In the genomic region with DNA sequence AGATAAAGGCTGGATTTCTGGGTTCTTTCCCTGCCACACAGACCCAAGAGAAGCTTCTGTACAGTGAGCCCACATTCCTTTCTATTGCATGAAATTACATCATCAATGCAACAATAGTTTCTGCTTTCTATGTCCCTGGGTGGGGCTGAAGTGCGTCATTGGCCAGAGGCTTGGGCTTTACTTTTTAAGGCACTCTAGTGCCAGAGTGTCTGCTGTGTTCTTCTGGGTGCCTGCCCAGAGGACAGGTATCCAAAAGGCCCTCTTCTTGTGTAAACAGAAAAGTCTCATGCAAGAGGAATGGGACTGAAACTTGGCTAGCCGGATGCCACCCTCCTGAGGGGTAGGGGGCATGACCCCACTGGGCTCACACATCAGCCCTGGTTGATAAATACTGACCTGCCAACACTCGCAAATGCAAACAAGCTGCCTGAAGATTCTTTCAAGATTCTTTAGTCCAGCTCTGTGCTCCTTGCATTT, we compare ENCODE assay signal across 10 cellular contexts. TPM values are rescaled to one million over a fixed set of nuclear protein-coding genes. Genes with fewer than 3 reads are reported as not detected.
A peak's percentile ranks its signal among the peaks of the same experiment; 100 is the strongest.
DNase-seq lines count a peak whose midpoint lies in the region; ATAC-seq and TF ChIP-seq lines count a peak whose summit lies in the region.
"Had no signal": no experiment of that assay in that cellular context is flagged by ENCODE, and none has a peak within 500 bp of the region (broad histone marks: within the 10 kb centered on the region; RNA-seq: fewer than 3 reads in every experiment).

No MANE protein-coding gene starts in this region.

- no peak overlapping the region for H3K14ac ChIP-seq in H9 (ENCODE audit: insufficient read depth, low read length)

- H3K9me3 Mint-ChIP-seq in activated naive CD4-positive, alpha-beta T cell treated with anti-CD3 and anti-CD28 coated beads, Interleukin-2, amount 10 ng/mL, durations not matched to agents 7 days and 5 days: no peaks in the 10 kb centered on the region
- no peaks in the 10 kb centered on the region for H3K9me3 Mint-ChIP-seq in activated naive CD4-positive, alpha-beta T cell treated with anti-CD3 and anti-CD28 coated beads for 36 hours
- no peaks in the 10 kb centered on the region for H3K9me3 Mint-ChIP-seq in H9
- H3K9me3 Mint-ChIP-seq: activated T-cell treated with anti-CD3 and anti-CD28 coated beads, Interleukin-2, amount 50 U/mL, for 24 hours had no signal

- H2AK5ac ChIP-seq in H9 (ENCODE audit: insufficient read length, low read length): no peak overlapping the region

- no peak overlapping the region for H2BK120ac ChIP-seq in H9 (ENCODE audit: low read depth, low read length, poor library complexity, severe bottlenecking)

- peak overlapping the region; percentile 36 to 93 for H3K27ac ChIP-seq in aorta (ENCODE audit: low read depth in 1 of 2, low read length in 2 of 2)
- H3K27ac ChIP-seq in H9 (ENCODE audit: insufficient read length, low read depth, low read length): no peak overlapping the region
- H3K27ac ChIP-seq: ovary had no signal

- CTCF ChIA-PET in activated naive CD4-positive, alpha-beta T cell treated with anti-CD3 and anti-CD28 coated beads, Interleukin-2, amount 10 ng/mL, durations not matched to agents 7 days and 5 days (lab: Charles Lee): interaction anchor here (1.0 to 7.1 kb wide), 9 partner anchors 16 to 108 kb away, joined by 3 to 89 read pairs (median 6); no protein-coding TSS in a partner anchor
- CTCF ChIA-PET in activated naive CD4-positive, alpha-beta T cell treated with anti-CD3 and anti-CD28 coated beads for 36 hours (lab: Charles Lee): interaction anchor here (1.0 to 4.2 kb wide), 7 partner anchors 9 to 123 kb away, joined by 3 to 29 read pairs (median 8); no protein-coding TSS in a partner anchor

- no peaks in the 10 kb centered on the region for H3K9me3 ChIP-seq in aorta (ENCODE audit: control insufficient read depth, low read length)
- H3K9me3 ChIP-seq in H9 (ENCODE audit: control insufficient read depth, low read depth, low read length): no peaks in the 10 kb centered on the region
- H3K9me3 ChIP-seq: ovary had no signal

- DNase-seq in activated naive CD4-positive, alpha-beta T cell treated with anti-CD3 and anti-CD28 coated beads, Interleukin-2, amount 10 ng/mL, durations not matched to agents 7 days and 5 days: peak; percentile 5
- DNase-seq in activated naive CD4-positive, alpha-beta T cell treated with anti-CD3 and anti-CD28 coated beads for 36 hours: no peak
- DNase-seq in astrocyte of the hippocampus (ENCODE audit: low read depth, low spot score): peak; percentile 94
- DNase-seq in left lobe of liver (ENCODE audit: low spot score): peak; percentile 53
- DNase-seq in aorta: peak; percentile 79 to 89
- DNase-seq in H9: no peak
- DNase-seq: activated T-cell treated with anti-CD3 and anti-CD28 coated beads, Interleukin-2, amount 50 U/mL, for 24 hours had no signal

- intact Hi-C loops in activated naive CD4-positive, alpha-beta T cell treated with anti-CD3 and anti-CD28 coated beads for 36 hours (cut with micrococcal nuclease): no loop called here
- intact Hi-C loops in aorta (cut with DNase I): loop anchor here (2.0 to 5.0 kb wide), 2 partner anchors 36 to 42 kb away; a partner anchor contains a TSS

- no peaks in the 10 kb centered on the region for H3K79me2 ChIP-seq in H9 (ENCODE audit: insufficient read depth, low read length)

- no peak overlapping the region for H2BK12ac ChIP-seq in H9 (ENCODE audit: insufficient read length, low read depth, low read length)

- H3K4me1 Mint-ChIP-seq in activated naive CD4-positive, alpha-beta T cell treated with anti-CD3 and anti-CD28 coated beads, Interleukin-2, amount 10 ng/mL, durations not matched to agents 7 days and 5 days: peaks cover 9% of the 10 kb centered on the region
- peaks cover 3% of the 10 kb centered on the region for H3K4me1 Mint-ChIP-seq in activated naive CD4-positive, alpha-beta T cell treated with anti-CD3 and anti-CD28 coated beads for 36 hours (ENCODE audit: low read depth)
- H3K4me1 Mint-ChIP-seq in H9: peaks cover 8 to 10% of the 10 kb centered on the region in 2 experiments

- no peak overlapping the region for H3K4me3 Mint-ChIP-seq in activated naive CD4-positive, alpha-beta T cell treated with anti-CD3 and anti-CD28 coated beads, Interleukin-2, amount 10 ng/mL, durations not matched to agents 7 days and 5 days
- H3K4me3 Mint-ChIP-seq in activated naive CD4-positive, alpha-beta T cell treated with anti-CD3 and anti-CD28 coated beads for 36 hours: no peak overlapping the region
- H3K4me3 Mint-ChIP-seq in H9: no peak overlapping the region
- H3K4me3 Mint-ChIP-seq: activated T-cell treated with anti-CD3 and anti-CD28 coated beads, Interleukin-2, amount 50 U/mL, for 24 hours had no signal

- peak; percentile 35 for ATAC-seq in left lobe of liver
- ATAC-seq in aorta (ENCODE audit: low FRiP score): peak; percentile 53
- no peak for ATAC-seq in GM21447 (IDR thresholded peaks at IDR 0.05; ENCODE audit: unreplicated experiment)
- no peak for ATAC-seq in GM21360 (IDR thresholded peaks at IDR 0.05; ENCODE audit: unreplicated experiment)

- H2BK5ac ChIP-seq in H9 (ENCODE audit: insufficient read length, low read length): no peak overlapping the region

- H4K5ac ChIP-seq in H9 (ENCODE audit: insufficient read length, low read depth, low read length): no peak overlapping the region

- no peaks in the 10 kb centered on the region for H3K36me3 ChIP-seq in aorta (ENCODE audit: control insufficient read depth in 1 of 2, insufficient read depth in 2 of 2, low read length in 1 of 2)
- H3K36me3 ChIP-seq: ovary had no signal

- H4K91ac ChIP-seq in H9 (ENCODE audit: insufficient read length, low read depth, low read length): no peak overlapping the region

- no peak overlapping the region for H2BK20ac ChIP-seq in H9 (ENCODE audit: low read depth, low read length, poor library complexity, severe bottlenecking)

- WGBS in aorta, 2 donors: 14 to 16% methylated on average over 3 of the region's 3 CpGs
- WGBS in H9 (ENCODE audit: extremely low coverage, insufficient read length, low lambda C conversion rate): no CpG with 5 or more reads among the region's 3 CpGs

- no peak overlapping the region for H3K27ac Mint-ChIP-seq in activated naive CD4-positive, alpha-beta T cell treated with anti-CD3 and anti-CD28 coated beads, Interleukin-2, amount 10 ng/mL, durations not matched to agents 7 days and 5 days
- H3K27ac Mint-ChIP-seq in activated naive CD4-positive, alpha-beta T cell treated with anti-CD3 and anti-CD28 coated beads for 36 hours: no peak overlapping the region
- no peak overlapping the region for H3K27ac Mint-ChIP-seq in H9
- H3K27ac Mint-ChIP-seq: activated T-cell treated with anti-CD3 and anti-CD28 coated beads, Interleukin-2, amount 50 U/mL, for 24 hours had no signal

- H3K23me2 ChIP-seq in H9 (ENCODE audit: insufficient read length, low read depth, low read length, poor library complexity, severe bottlenecking): peaks cover 5% of the 10 kb centered on the region

- H3T11ph ChIP-seq in H9 (ENCODE audit: low read length): no peak overlapping the region

- no peaks in the 10 kb centered on the region for H4K20me1 ChIP-seq in H9 (ENCODE audit: control insufficient read depth, insufficient read depth, insufficient read length)

- TF ChIP-seq CTCF in H9 (conservative IDR thresholded peaks at IDR 0.05): no peak

- no peaks in the 10 kb centered on the region for H3K79me1 ChIP-seq in H9 (ENCODE audit: insufficient read depth, low read depth, low read length, poor library complexity, severe bottlenecking)

- H3K4me1 ChIP-seq in aorta (ENCODE audit: control insufficient read depth in 1 of 2, insufficient read depth in 2 of 2, low read length in 2 of 2) (peaks cover 5% of the 10 kb centered on the region in 2 donors), H9 (ENCODE audit: insufficient read depth, low read length) (no peaks in the 10 kb centered on the region)

- no peak overlapping the region for H2BK15ac ChIP-seq in H9 (ENCODE audit: low read depth, low read length)

- H3K27me3 ChIP-seq in aorta (ENCODE audit: control insufficient read depth in 1 of 2, insufficient read depth in 2 of 2, low read length in 1 of 2) (no peaks in the 10 kb centered on the region), H9 (ENCODE audit: insufficient read depth, low read length) (peaks cover 2% of the 10 kb centered on the region)
- H3K27me3 ChIP-seq: ovary had no signal

- peaks cover 66% of the 10 kb centered on the region for H3K27me3 Mint-ChIP-seq in activated naive CD4-positive, alpha-beta T cell treated with anti-CD3 and anti-CD28 coated beads, Interleukin-2, amount 10 ng/mL, durations not matched to agents 7 days and 5 days
- H3K27me3 Mint-ChIP-seq in activated naive CD4-positive, alpha-beta T cell treated with anti-CD3 and anti-CD28 coated beads for 36 hours (ENCODE audit: low read depth): peaks cover 12% of the 10 kb centered on the region
- peaks cover 46% of the 10 kb centered on the region for H3K27me3 Mint-ChIP-seq in H9 (ENCODE audit: low read depth)

- H3K4me3 ChIP-seq in aorta (ENCODE audit: low read length in 2 of 2): no peak overlapping the region
- H3K4me3 ChIP-seq: ovary had no signal

- H3K36me3 Mint-ChIP-seq in activated naive CD4-positive, alpha-beta T cell treated with anti-CD3 and anti-CD28 coated beads, Interleukin-2, amount 10 ng/mL, durations not matched to agents 7 days and 5 days: no peaks in the 10 kb centered on the region
- no peaks in the 10 kb centered on the region for H3K36me3 Mint-ChIP-seq in activated naive CD4-positive, alpha-beta T cell treated with anti-CD3 and anti-CD28 coated beads for 36 hours (ENCODE audit: low read depth)
- no peaks in the 10 kb centered on the region for H3K36me3 Mint-ChIP-seq in H9 (ENCODE audit: insufficient read depth in 1 of 3, low read depth in 3 of 3)

- no peak overlapping the region for H3K4me2 ChIP-seq in H9 (ENCODE audit: insufficient read depth, insufficient read length, low read length)

- H2AFZ ChIP-seq in H9 (ENCODE audit: low read length): no peak overlapping the region

- no peak overlapping the region for H3K18ac ChIP-seq in H9 (ENCODE audit: insufficient read length, low read depth, low read length)

- no peak overlapping the region for H3K9ac ChIP-seq in H9 (ENCODE audit: extremely low read depth, insufficient read length, low read length)

- no peak overlapping the region for H3K4ac ChIP-seq in H9 (ENCODE audit: low read depth, low read length)

- no peak overlapping the region for H4K8ac ChIP-seq in H9 (replicated peaks; ENCODE audit: insufficient read length, low read depth, low read length)

- no peak overlapping the region for H3K56ac ChIP-seq in H9 (ENCODE audit: insufficient read length, low read depth, low read length)

- no peak overlapping the region for H3K23ac ChIP-seq in H9 (ENCODE audit: insufficient read length, low read depth, low read length)

RNA-seq across cellular contexts. Expression of a gene that starts 5.9 kb away (rescaled TPM):
- total RNA-seq in activated naive CD4-positive, alpha-beta T cell treated with anti-CD3 and anti-CD28 coated beads for 36 hours: under 1 TPM in 1 of 2 experiments, not detected in 1; 0.15 TPM
- total RNA-seq in left lobe of liver: not detected
- total RNA-seq in aorta: under 1 TPM; 0.39 to 0.45 TPM
- polyA plus RNA-seq in aorta: 1 to 10 TPM; 2.1 to 3.2 TPM
- total RNA-seq in H9 (2021): not detected in 2 replicates
- polyA plus RNA-seq: ovary had no signal

RNA-seq across cellular contexts. Expression of a gene that starts 11.0 kb away (rescaled TPM):
- not detected for total RNA-seq in activated naive CD4-positive, alpha-beta T cell treated with anti-CD3 and anti-CD28 coated beads for 36 hours
- 0.65 TPM for total RNA-seq in left lobe of liver
- under 1 TPM in 1 of 2 donors, not detected in 1; 0.45 TPM for total RNA-seq in aorta
- 1 to 10 TPM in 1 of 2 donors, not detected in 1; 2.9 TPM for polyA plus RNA-seq in aorta
- not detected in 2 replicates for total RNA-seq in H9 (2021)
- polyA plus RNA-seq: ovary had no signal

RNA-seq across cellular contexts. Expression of a gene that starts 40.8 kb away (rescaled TPM):
- not detected for total RNA-seq in activated naive CD4-positive, alpha-beta T cell treated with anti-CD3 and anti-CD28 coated beads for 36 hours
- total RNA-seq in left lobe of liver (not detected), aorta (not detected), H9 (2021) (not detected in 2 replicates)
- polyA plus RNA-seq in aorta: not detected
- total RNA-seq: ovary had no signal
- polyA plus RNA-seq: ovary had no signal

RNA-seq across cellular contexts. Expression of a gene that starts 47.3 kb away (rescaled TPM):
- total RNA-seq in activated naive CD4-positive, alpha-beta T cell treated with anti-CD3 and anti-CD28 coated beads for 36 hours: 1 to 10 TPM; 1.9 to 3.4 TPM
- total RNA-seq in left lobe of liver (18.8 TPM), aorta (10 to 100 TPM in 1 of 2 donors, 1 to 10 TPM in 1; 8.7 to 17.3 TPM), H9 (2021) (8.9 and 10.0 TPM in 2 replicates)
- polyA plus RNA-seq in aorta: 100 to 1,000 TPM in 1 of 2 donors, 10 to 100 TPM in 1; 82.6 to 110 TPM

Comparison
In these comparisons a context has a peak if more than half of its experiments do, and no peak if none do; other contexts are left out.
1. DNase-seq: peak in activated naive CD4-positive, alpha-beta T cell treated with anti-CD3 and anti-CD28 coated beads, Interleukin-2, amount 10 ng/mL, durations not matched to agents 7 days and 5 days (single experiment), astrocyte of the hippocampus (single experiment), left lobe of liver (single experiment) and aorta (2 of 2); none in activated naive CD4-positive, alpha-beta T cell treated with anti-CD3 and anti-CD28 coated beads for 36 hours (single experiment) and H9 (single experiment).
2. ATAC-seq: peak in left lobe of liver (single experiment) and aorta (single experiment); none in GM21447 (single experiment) and GM21360 (single experiment).